21 cellular contexts compared by ENCODE assay signal in genomic region chr10:14581553-14581952, GRCh38.
DNase-seq lines count a peak whose midpoint lies in the region; ATAC-seq and TF ChIP-seq lines count a peak whose summit lies in the region.
"Had no signal": no experiment of that assay in that cellular context is flagged by ENCODE, and none has a peak within 500 bp of the region (broad histone marks: within the 10 kb centered on the region; RNA-seq: fewer than 3 reads in every experiment).

No MANE protein-coding gene starts in this region.

- H3K27me3 Mint-ChIP-seq in CD4-positive, alpha-beta memory T cell, result no peaks in the 10 kb centered on the region
- peaks cover 1% of the 10 kb centered on the region for H3K27me3 Mint-ChIP-seq in IgD-negative memory B cell
- H3K27me3 Mint-ChIP-seq: activated CD4-positive, alpha-beta T cell treated with anti-CD3 and anti-CD28 coated beads for 36 hours; progenitor cell of endocrine pancreas had no signal

- H3K4me3 Mint-ChIP-seq in CD4-positive, alpha-beta memory T cell, result no peak overlapping the region
- H3K4me3 Mint-ChIP-seq in IgD-negative memory B cell, result peak overlapping the region in 2 of 4 donors; percentile 5 to 39
- H3K4me3 Mint-ChIP-seq: activated CD4-positive, alpha-beta T cell treated with anti-CD3 and anti-CD28 coated beads for 36 hours; nephron progenitor cell had no signal

- POLR2A ChIA-PET in CD4-positive, alpha-beta memory T cell (lab: Charles Lee; ENCODE audit: partially characterized antibody), result interaction anchor here (1.1 to 26.2 kb wide), 4 partner anchors 12 to 256 kb away, joined by 3 to 640 read pairs (median 16); partner anchors contain the start of gene CDNF

- H4K91ac ChIP-seq in neuronal stem cell (ENCODE audit: low read depth, low read length, poor library complexity), result no peak overlapping the region

- no peak overlapping the region for H2AK5ac ChIP-seq in neuronal stem cell (ENCODE audit: low read depth, low read length)

- no peaks in the 10 kb centered on the region for H3K36me3 ChIP-seq in CD4-positive, alpha-beta memory T cell (ENCODE audit: insufficient read depth, low read length)
- peaks cover 0 to 7% of the 10 kb centered on the region in 2 donors for H3K36me3 ChIP-seq in neuronal stem cell (replicated peaks in 1 of 2; ENCODE audit: control insufficient read depth in 2 of 2, insufficient read depth in 2 of 2, low read length in 2 of 2)
- H3K36me3 ChIP-seq: transverse colon had no signal

- no peaks in the 10 kb centered on the region for H3K9me3 Mint-ChIP-seq in CD4-positive, alpha-beta memory T cell
- no peaks in the 10 kb centered on the region for H3K9me3 Mint-ChIP-seq in IgD-negative memory B cell
- H3K9me3 Mint-ChIP-seq: nephron progenitor cell had no signal

- ATAC-seq in GM18502 (IDR thresholded peaks at IDR 0.05; ENCODE audit: poor library complexity, unreplicated experiment), result no peak
- ATAC-seq: activated CD4-positive, alpha-beta T cell treated with anti-CD3 and anti-CD28 coated beads for 36 hours; K562; stimulated activated naive CD8-positive, alpha-beta T cell treated with anti-CD3 and anti-CD28 coated beads, Interleukin-15, Interleukin-2, amounts not matched to agents 100 U/mL and 50 U/mL, for 24 hours had no signal

- H2BK15ac ChIP-seq in neuronal stem cell (ENCODE audit: low read length), result no peak overlapping the region

- H3K23ac ChIP-seq in neuronal stem cell (ENCODE audit: low read depth, low read length, poor library complexity), result no peak overlapping the region

- no peak overlapping the region for H3K4ac ChIP-seq in neuronal stem cell (ENCODE audit: low read length)

- H3K9ac ChIP-seq in neuronal stem cell (ENCODE audit: low read depth, low read length, poor library complexity), result no peak overlapping the region

- DNase-seq in CD4-positive, alpha-beta memory T cell, result no peak
- no peak for DNase-seq in dorsolateral prefrontal cortex
- no peak for DNase-seq in neuronal stem cell (ENCODE audit: low spot score)
- DNase-seq in GM13976 (ENCODE audit: low spot score), result no peak
- DNase-seq in glomerular visceral epithelial cell (ENCODE audit: extremely low spot score), result no peak
- DNase-seq: activated CD4-positive, alpha-beta T cell treated with anti-CD3 and anti-CD28 coated beads for 36 hours; activated CD8-positive, alpha-beta memory T cell treated with anti-CD3 and anti-CD28 coated beads, Interleukin-2, amount 50 U/mL, for 4 hours; aorta; Calu3; central memory CD4-positive, alpha-beta T cell; effector CD4-positive, alpha-beta T cell; NCI-H1436 treated with DMSO at 0.1 percent for 48 hours; NCI-H2171; NCI-H526; nephron progenitor cell; stimulated activated naive CD8-positive, alpha-beta T cell treated with anti-CD3 and anti-CD28 coated beads, Interleukin-15, Interleukin-2, amounts not matched to agents 100 U/mL and 50 U/mL, for 24 hours; transverse colon had no signal

- peaks cover 97% of the 10 kb centered on the region for H3K4me1 ChIP-seq in CD4-positive, alpha-beta memory T cell (ENCODE audit: insufficient read depth, low read length)
- H3K4me1 ChIP-seq in neuronal stem cell (ENCODE audit: control insufficient read depth in 2 of 2, insufficient read depth in 1 of 2, low read depth in 1 of 2, low read length in 2 of 2), result peaks cover 0 to 1% of the 10 kb centered on the region in 2 donors

- no peak overlapping the region for H3K4me2 ChIP-seq in neuronal stem cell (ENCODE audit: insufficient read depth, low read length, poor library complexity, severe bottlenecking)

- peak overlapping the region; percentile 48 to 99 (median 96) for H3K27ac Mint-ChIP-seq in CD4-positive, alpha-beta memory T cell
- H3K27ac Mint-ChIP-seq in IgD-negative memory B cell, result peak overlapping the region in 2 of 3 donors; percentile 91 to 94
- H3K27ac Mint-ChIP-seq: nephron progenitor cell had no signal

- H4K8ac ChIP-seq in neuronal stem cell (ENCODE audit: low read depth, low read length), result no peak overlapping the region

- no peak overlapping the region for H2BK5ac ChIP-seq in neuronal stem cell (ENCODE audit: low read length)

- no peak overlapping the region for H2BK12ac ChIP-seq in neuronal stem cell (ENCODE audit: low read length)

- H3K27me3 ChIP-seq in CD4-positive, alpha-beta memory T cell (ENCODE audit: insufficient read depth, low read length), result no peaks in the 10 kb centered on the region
- H3K27me3 ChIP-seq in dorsolateral prefrontal cortex (no peaks in the 10 kb centered on the region), neuronal stem cell (ENCODE audit: control insufficient read depth in 3 of 3, insufficient read depth in 3 of 3, low read depth in 1 of 3, low read length in 3 of 3) (no peaks in the 10 kb centered on the region)
- H3K27me3 ChIP-seq: transverse colon had no signal

- CTCF ChIA-PET in CD4-positive, alpha-beta memory T cell (lab: Charles Lee; ENCODE audit: partially characterized antibody), result interaction anchor here (1.0 kb wide), 1 partner anchor 19 kb away, joined by 3 read pairs; no protein-coding TSS in a partner anchor

- peaks cover 2% of the 10 kb centered on the region for H3K79me1 ChIP-seq in neuronal stem cell (ENCODE audit: low read depth, low read length)

- no peak overlapping the region for H3K27ac ChIP-seq in CD4-positive, alpha-beta memory T cell (ENCODE audit: low read depth, low read length)
- H3K27ac ChIP-seq in dorsolateral prefrontal cortex, result peak overlapping the region in 55 of 59 donors; percentile 7 to 100 (median 95)
- H3K27ac ChIP-seq in neuronal stem cell (replicated peaks; ENCODE audit: low read length), result no peak overlapping the region
- H3K27ac ChIP-seq: transverse colon had no signal

- no peak overlapping the region for H2AFZ ChIP-seq in neuronal stem cell (ENCODE audit: low read length)

- no peak overlapping the region for H3K4me3 ChIP-seq in CD4-positive, alpha-beta memory T cell (ENCODE audit: low read length in 2 of 2)
- H3K4me3 ChIP-seq in dorsolateral prefrontal cortex (peak overlapping the region in 3 of 59 donors; percentile 8 to 25 (median 11)), neuronal stem cell (ENCODE audit: low read length in 2 of 2) (no peak overlapping the region)
- H3K4me3 ChIP-seq: K562, transverse colon had no signal

- H3K18ac ChIP-seq in neuronal stem cell (ENCODE audit: low read length), result peak overlapping the region; percentile 59

- no peak overlapping the region for H3K14ac ChIP-seq in neuronal stem cell (ENCODE audit: low read length)

- no CpG with 5 or more reads among the region's 6 CpGs for WGBS in neuronal stem cell (ENCODE audit: extremely low coverage in 2 of 2, insufficient read length in 2 of 2, insufficient replicate concordance in 1 of 2), 2 donors

- peaks cover 68 to 99% (median 86%) of the 10 kb centered on the region in 4 donors for H3K4me1 Mint-ChIP-seq in CD4-positive, alpha-beta memory T cell
- H3K4me1 Mint-ChIP-seq in IgD-negative memory B cell, result peaks cover 70 to 83% (median 77%) of the 10 kb centered on the region in 3 donors

- intact Hi-C loops in CD4-positive, alpha-beta memory T cell (cut with micrococcal nuclease), result loop anchor here (10.0 kb wide), 1 partner anchor 373 kb away; the partner anchor contains the start of genes DCLRE1C and MEIG1
- intact Hi-C loops in dorsolateral prefrontal cortex (cut with DNase I), result no loop called here

- no peaks in the 10 kb centered on the region for H3K9me3 ChIP-seq in CD4-positive, alpha-beta memory T cell (ENCODE audit: control insufficient read depth in 1 of 2, low read length in 2 of 2)
- H3K9me3 ChIP-seq in neuronal stem cell (replicated peaks in 1 of 2; ENCODE audit: control insufficient read depth in 2 of 2, insufficient read depth in 1 of 2, low read depth in 1 of 2, low read length in 2 of 2), result peaks cover 0 to under 1% of the 10 kb centered on the region in 2 donors
- H3K9me3 ChIP-seq: transverse colon had no signal

- TF ChIP-seq CTCF in dorsolateral prefrontal cortex (IDR thresholded peaks at IDR 0.05 in 54 of 56, conservative IDR thresholded peaks at IDR 0.05 in 2 of 56; ENCODE audit: low read depth in 1 of 56, partially characterized antibody in 56 of 56), result no peak
- TF ChIP-seq CTCF in GM13976 (IDR thresholded peaks at IDR 0.05; ENCODE audit: borderline replicate concordance, control extremely low read depth, extremely low read depth, insufficient read depth, missing control alignments), result no peak

- peaks cover 8 to 41% of the 10 kb centered on the region in 2 donors for H3K36me3 Mint-ChIP-seq in CD4-positive, alpha-beta memory T cell
- H3K36me3 Mint-ChIP-seq in IgD-negative memory B cell, result peaks cover 4% of the 10 kb centered on the region

- in situ Hi-C loops in GM13976 (cut with MboI; ENCODE audit: low sequenced_read_pairs, unreplicated experiment), result no loop called here

- H2BK120ac ChIP-seq in neuronal stem cell (ENCODE audit: low read depth, low read length), result no peak overlapping the region

Comparison
In these comparisons a context has a peak if more than half of its experiments do, and no peak if none do; other contexts are left out.
1. H3K27ac ChIP-seq: peak in dorsolateral prefrontal cortex (55 of 59); none in CD4-positive, alpha-beta memory T cell (single experiment) and neuronal stem cell (single experiment).